8 cellular contexts compared by ENCODE assay signal in the genomic region with DNA sequence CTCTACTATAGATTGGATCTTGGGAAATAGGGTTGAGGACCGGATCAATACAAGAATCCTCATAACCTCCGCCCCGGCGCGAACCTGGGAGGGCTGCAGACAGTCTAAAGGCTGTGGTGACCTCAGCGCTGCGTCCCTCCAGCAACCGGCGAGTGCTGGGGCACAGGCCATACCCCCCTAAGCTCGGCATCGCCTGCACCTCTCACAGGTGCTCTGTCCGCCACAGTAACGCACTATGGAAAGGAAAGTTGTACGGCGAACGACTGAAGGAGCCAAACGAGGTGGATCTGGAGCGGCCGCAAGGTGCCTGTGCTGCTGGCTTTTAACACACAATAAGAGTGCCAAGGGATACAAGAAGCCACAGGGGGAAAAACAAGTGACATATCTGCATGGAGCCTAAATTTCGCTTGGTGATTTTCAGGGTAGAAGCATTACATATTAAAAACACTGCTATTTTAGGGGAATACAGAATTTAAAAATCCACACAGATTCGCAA.
DNase-seq lines count a peak whose midpoint lies in the region; ATAC-seq, FAIRE-seq and TF ChIP-seq lines count a peak whose summit lies in the region.

No MANE protein-coding gene starts in this region.

- POLR2A ChIA-PET in AG04449 (lab: Yijun Ruan, JAX) (interaction anchor here (0.8 to 1.3 kb wide), 3 partner anchors 12 to 127 kb away, joined by 3 to 4 read pairs (median 3); no protein-coding TSS in a partner anchor), RWPE1 (lab: Yijun Ruan, JAX; ENCODE audit: low non-redundant PET) (interaction anchor here (1.1 kb wide), 1 partner anchor 245 kb away, joined by 5 read pairs; no protein-coding TSS in a partner anchor)

- 0 out of 2 replicates have a peak, but pooled peaks have one; percentile 21 for TF ChIP-seq POLR2A in H54 (IDR thresholded peaks at IDR 0.05; ENCODE audit: low read depth, low read length)

- peak overlapping the region; percentile 94 for H3K9ac ChIP-seq in adipocyte (ENCODE audit: low read length)
- H3K9ac ChIP-seq in iPS-18a (ENCODE audit: low read length) = peak overlapping the region; percentile 82

- H3K27me3 ChIP-seq in adipocyte (replicated peaks; ENCODE audit: control insufficient read depth, insufficient read depth, low read length) (no peaks in the 10 kb centered on the region), iPS-18a (ENCODE audit: control insufficient read depth, insufficient read depth, low read length) (no peaks in the 10 kb centered on the region)

- H3K36me3 ChIP-seq in adipocyte (ENCODE audit: control insufficient read depth, insufficient read depth, low read length, severe bottlenecking) (peaks cover 12% of the 10 kb centered on the region), iPS-18a (ENCODE audit: control insufficient read depth, low read depth, low read length) (peaks cover 24% of the 10 kb centered on the region)

- CTCF ChIA-PET in AG04449 (lab: Yijun Ruan, JAX) (interaction anchor here (0.6 to 11.4 kb wide), 21 partner anchors 10 to 160 kb away, joined by 3 to 150 read pairs (median 8); partner anchors contain the start of gene KCNC4), RWPE1 (lab: Yijun Ruan, JAX) (interaction anchor here (0.6 to 0.9 kb wide), 4 partner anchors 11 to 855 kb away, joined by 3 to 7 read pairs (median 3); no protein-coding TSS in a partner anchor)

- no peak for FAIRE-seq in H54 (lab: Jason Lieb, UNC)

- TF ChIP-seq CTCF in AG04449 (IDR thresholded peaks at IDR 0.05; ENCODE audit: insufficient read depth, low read length, missing control alignments) (no peak), RWPE1 (conservative IDR thresholded peaks at IDR 0.05; ENCODE audit: low read depth) (no peak)

- no peak for ATAC-seq in HG03521 (IDR thresholded peaks at IDR 0.05; ENCODE audit: unreplicated experiment)

- DNase-seq in AG04449 (ENCODE audit: low read depth, low spot score) (no peak), H54 (ENCODE audit: insufficient read length, low spot score) (peak; percentile 22), RWPE1 (ENCODE audit: low spot score) (peak; percentile 22), adipocyte (ENCODE audit: low read depth) (no peak), midbrain (lab: John Stamatoyannopoulos, UW) (no peak)
- peak; percentile 16 to 24 for DNase-seq in stimulated activated CD4-positive, alpha-beta T cell treated with anti-CD3 and anti-CD28 coated beads, Interleukin-15, amount 100 ng/mL, for 1 hour (ENCODE audit: low read depth in 1 of 2, low spot score in 1 of 2)

- H3K27ac ChIP-seq in RWPE1 = peak overlapping the region; percentile 99
- H3K27ac ChIP-seq in iPS-18a (ENCODE audit: low read length) = peak overlapping the region; percentile 88

- H3K4me3 ChIP-seq in AG04449 (ENCODE audit: low read depth, low read length) = peak overlapping the region; percentile 84
- H3K4me3 ChIP-seq in adipocyte (ENCODE audit: low read length) = peak overlapping the region; percentile 94
- peak overlapping the region; percentile 71 for H3K4me3 ChIP-seq in iPS-18a (ENCODE audit: low read length)

- H3K9me3 ChIP-seq in adipocyte (ENCODE audit: control insufficient read depth, low read length) (no peaks in the 10 kb centered on the region), iPS-18a (ENCODE audit: control insufficient read depth, low read depth, low read length) (no peaks in the 10 kb centered on the region)

- H3K4me1 ChIP-seq in adipocyte (ENCODE audit: control insufficient read depth, insufficient read depth, low read length) (peaks cover 34% of the 10 kb centered on the region), iPS-18a (ENCODE audit: control insufficient read depth, low read depth, low read length) (peaks cover 24% of the 10 kb centered on the region)

Comparison
In these comparisons a context has a peak if more than half of its experiments do, and no peak if none do; other contexts are left out.
1. DNase-seq: peak in H54 (single experiment), RWPE1 (single experiment) and stimulated activated CD4-positive, alpha-beta T cell treated with anti-CD3 and anti-CD28 coated beads, Interleukin-15, amount 100 ng/mL, for 1 hour (2 of 2); none in AG04449 (single experiment), adipocyte (single experiment) and midbrain (single experiment).
2. Peak in every context shown above with its lines, with median percentiles within 50 percentile points of each other: H3K4me3 ChIP-seq.